In genomic region chr15:40595219-40595618, GRCh38 we compare ENCODE assay signal across 9 cellular contexts. TPM values are rescaled to one million over a fixed set of nuclear protein-coding genes. Genes with fewer than 3 reads are reported as not detected.
DNase-seq lines count a peak whose midpoint lies in the region; ATAC-seq and TF ChIP-seq lines count a peak whose summit lies in the region.
"Had no signal": no experiment of that assay in that cellular context is flagged by ENCODE, and none has a peak within 500 bp of the region (broad histone marks: within the 10 kb centered on the region; RNA-seq: fewer than 3 reads in every experiment).

No MANE protein-coding gene starts in this region.

- H3K9me3 ChIP-seq in left ventricle myocardium inferior (replicated peaks) (no peaks in the 10 kb centered on the region), transverse colon (no peaks in the 10 kb centered on the region)
- H3K9me3 ChIP-seq: tibial nerve had no signal

- H3K27ac Mint-ChIP-seq in activated T-helper 17 cell treated with anti-CD3 and anti-CD28 coated beads, Interleukin-2, amount 50 U/mL, for 72 hours: peak overlapping the region; percentile 99
- H3K27ac Mint-ChIP-seq in immature natural killer cell: peak overlapping the region in 3 of 6 donors; percentile 90 to 100 (median 99)

- 27 to 32% methylated on average over 5 of the region's 5 CpGs for WGBS in transverse colon (ENCODE audit: low coverage in 1 of 2), 2 donors

- no peaks in the 10 kb centered on the region for H3K9me3 Mint-ChIP-seq in activated T-helper 17 cell treated with anti-CD3 and anti-CD28 coated beads, Interleukin-2, amount 50 U/mL, for 72 hours
- H3K9me3 Mint-ChIP-seq in immature natural killer cell: no peaks in the 10 kb centered on the region

- in situ Hi-C loops in transverse colon (cut with MboI; ENCODE audit: low pct_ligation_motif_present in 1 of 4, low pct_unique_long_range_greater_than_20kb in 1 of 4, low sequenced_read_pairs in 3 of 4): loop anchor here in 2 of 4 donors (10.0 to 25.0 kb wide), 2 partner anchors 100 to 167 kb away; partner anchors contain the start of genes C15orf62 (in 1 of the 2), GCHFR (in 1 of the 2), RAD51 (in 1 of the 2) and RMDN3 (in 1 of the 2)

- H3K36me3 ChIP-seq in left ventricle myocardium inferior (no peaks in the 10 kb centered on the region), transverse colon (no peaks in the 10 kb centered on the region)
- H3K36me3 ChIP-seq: tibial nerve had no signal

- H3K4me1 Mint-ChIP-seq in activated T-helper 17 cell treated with anti-CD3 and anti-CD28 coated beads, Interleukin-2, amount 50 U/mL, for 72 hours: peaks cover 13% of the 10 kb centered on the region
- peaks cover 17 to 31% of the 10 kb centered on the region in 2 donors for H3K4me1 Mint-ChIP-seq in immature natural killer cell

- H3K27me3 ChIP-seq in left ventricle myocardium inferior (ENCODE audit: low read depth): no peaks in the 10 kb centered on the region
- H3K27me3 ChIP-seq in transverse colon: no peaks in the 10 kb centered on the region
- H3K27me3 ChIP-seq: tibial nerve had no signal

- H3K27ac ChIP-seq in left ventricle myocardium inferior (replicated peaks): no peak overlapping the region
- no peak overlapping the region for H3K27ac ChIP-seq in transverse colon

- no peak for TF ChIP-seq EP300 in transverse colon (IDR thresholded peaks at IDR 0.05; ENCODE audit: low read depth)

- TF ChIP-seq CTCF in left ventricle myocardium inferior (IDR thresholded peaks at IDR 0.05; ENCODE audit: borderline replicate concordance) (no peak), transverse colon (IDR thresholded peaks at IDR 0.05) (no peak)

- intact Hi-C loops in left ventricle myocardium inferior (cut with micrococcal nuclease): no loop called here
- intact Hi-C loops in left ventricle myocardium superior (cut with micrococcal nuclease): loop anchor here (10.0 kb wide), 1 partner anchor 70 kb away; no protein-coding TSS in a partner anchor
- intact Hi-C loops in transverse colon (cut with DNase I; ENCODE audit: low total_unique reads): no loop called here

- peak overlapping the region; percentile 76 for H3K4me3 ChIP-seq in left ventricle myocardium inferior
- H3K4me3 ChIP-seq in transverse colon: peak overlapping the region in 3 of 4 donors; percentile 55 to 61 (median 59)

- H3K27me3 Mint-ChIP-seq in activated T-helper 17 cell treated with anti-CD3 and anti-CD28 coated beads, Interleukin-2, amount 50 U/mL, for 72 hours: no peaks in the 10 kb centered on the region
- H3K27me3 Mint-ChIP-seq in immature natural killer cell (ENCODE audit: low read depth in 3 of 3): peaks cover 10 to 11% (median 10%) of the 10 kb centered on the region in 3 donors

- no peak for TF ChIP-seq POLR2A in transverse colon (IDR thresholded peaks at IDR 0.05)

- H3K4me3 Mint-ChIP-seq in activated T-helper 17 cell treated with anti-CD3 and anti-CD28 coated beads, Interleukin-2, amount 50 U/mL, for 72 hours: peak overlapping the region; percentile 90
- H3K4me3 Mint-ChIP-seq in immature natural killer cell: peak overlapping the region; percentile 94 to 100 (median 98)

- H3K4me1 ChIP-seq in left ventricle myocardium inferior: peaks cover 14% of the 10 kb centered on the region
- H3K4me1 ChIP-seq in transverse colon: peaks cover 0 to 20% (median 7%) of the 10 kb centered on the region in 4 donors

- ATAC-seq in left ventricle myocardium superior: no peak
- no peak for ATAC-seq in activated T-helper 17 cell treated with anti-CD3 and anti-CD28 coated beads, Interleukin-2, amount 50 U/mL, for 72 hours (replicated peaks)
- ATAC-seq in GM18861 (IDR thresholded peaks at IDR 0.05; ENCODE audit: unreplicated experiment): no peak

- peaks cover 10% of the 10 kb centered on the region for H3K36me3 Mint-ChIP-seq in activated T-helper 17 cell treated with anti-CD3 and anti-CD28 coated beads, Interleukin-2, amount 50 U/mL, for 72 hours (ENCODE audit: low read depth)
- no peaks in the 10 kb centered on the region for H3K36me3 Mint-ChIP-seq in immature natural killer cell

- DNase-seq in left ventricle myocardium inferior: no peak
- no peak for DNase-seq in left ventricle myocardium superior
- no peak for DNase-seq in immature natural killer cell
- DNase-seq in transverse colon: no peak
- DNase-seq in cerebellum (ENCODE audit: low spot score): no peak
- DNase-seq in OCI-M1 (lab: John Stamatoyannopoulos, UW): no peak

RNA-seq across cellular contexts. Expression of gene KNL1, which starts 1.2 kb away (rescaled TPM):
- total RNA-seq in left ventricle myocardium inferior (0.96 TPM), left ventricle myocardium superior (0.89 TPM), transverse colon (1 to 10 TPM; 3.4 to 7.6 (median 3.9) TPM), cerebellum (17.7 TPM)
- total RNA-seq in activated T-helper 17 cell treated with anti-CD3 and anti-CD28 coated beads, Interleukin-2, amount 50 U/mL, for 72 hours: 10 to 100 TPM; 25.0 to 39.1 TPM
- under 1 TPM in 2 of 3 donors, not detected in 1; 0.20 to 0.38 TPM for polyA plus RNA-seq in immature natural killer cell

RNA-seq across cellular contexts. Expression of gene RPUSD2, which starts 26.1 kb away (rescaled TPM):
- 12.0 TPM for total RNA-seq in left ventricle myocardium inferior
- 11.4 TPM for total RNA-seq in left ventricle myocardium superior
- total RNA-seq in activated T-helper 17 cell treated with anti-CD3 and anti-CD28 coated beads, Interleukin-2, amount 50 U/mL, for 72 hours: 10 to 100 TPM in 1 of 2 donors, 1 to 10 TPM in 1; 8.5 to 14.2 TPM
- 10 to 100 TPM; 18.9 to 21.2 (median 19.1) TPM for polyA plus RNA-seq in immature natural killer cell
- total RNA-seq in transverse colon: 10 to 100 TPM in 1 of 4 donors, 1 to 10 TPM in 3; 6.7 to 19.3 (median 7.8) TPM
- 8.1 TPM for total RNA-seq in cerebellum

RNA-seq across cellular contexts. Expression of gene CCDC32, which starts 30.4 kb away (rescaled TPM):
- 24.1 TPM for total RNA-seq in left ventricle myocardium inferior
- total RNA-seq in left ventricle myocardium superior: 17.5 TPM
- total RNA-seq in activated T-helper 17 cell treated with anti-CD3 and anti-CD28 coated beads, Interleukin-2, amount 50 U/mL, for 72 hours: 10 to 100 TPM; 34.9 to 41.3 TPM
- polyA plus RNA-seq in immature natural killer cell: 10 to 100 TPM; 31.3 to 65.7 (median 45.7) TPM
- total RNA-seq in transverse colon: 10 to 100 TPM; 31.0 to 53.1 (median 41.1) TPM
- total RNA-seq in cerebellum: 15.2 TPM
